ENCODE assay signal across 8 cellular contexts in the genomic region with DNA sequence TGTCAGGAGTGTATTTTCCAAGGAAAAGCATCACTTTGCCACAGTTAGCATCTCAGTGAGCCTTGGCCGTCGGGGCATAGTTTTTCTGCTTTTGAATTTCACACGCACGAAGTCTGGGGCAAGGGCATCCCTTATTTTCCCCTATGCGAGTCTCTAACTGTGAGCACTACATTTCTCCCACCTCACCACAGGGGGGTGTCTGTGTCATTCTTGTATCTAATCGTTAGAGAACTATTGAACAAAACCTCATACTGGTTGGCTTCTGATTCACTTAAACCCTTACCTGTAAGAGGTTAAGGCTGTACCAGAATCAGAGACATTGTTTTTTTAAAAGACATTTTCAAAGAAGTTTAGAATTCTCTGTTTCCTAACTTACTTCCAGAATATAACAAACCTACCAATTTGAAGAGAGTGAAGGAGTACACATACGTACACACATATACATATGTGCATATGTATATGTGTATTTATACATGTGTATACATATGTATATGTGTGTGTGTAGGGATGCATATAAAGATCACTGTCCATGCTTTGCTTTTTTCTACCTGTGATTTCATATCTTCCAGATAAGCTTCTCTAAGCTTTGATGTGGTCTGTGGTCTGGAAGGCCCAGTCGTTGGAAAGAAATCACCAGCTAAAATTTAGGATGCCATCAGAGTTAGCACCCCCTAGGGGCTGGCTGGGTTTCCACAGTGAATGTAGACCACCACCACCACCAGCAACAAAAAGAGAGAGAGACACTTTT. TPM values are rescaled to one million over a fixed set of nuclear protein-coding genes. Genes with fewer than 3 reads are reported as not detected.
DNase-seq lines count a peak whose midpoint lies in the region; ATAC-seq, FAIRE-seq and TF ChIP-seq lines count a peak whose summit lies in the region.

No MANE protein-coding gene starts in this region.

- no peaks in the 10 kb centered on the region for H3K4me1 Mint-ChIP-seq in CD4-positive, alpha-beta T cell (ENCODE audit: low read depth)

- no peak for TF ChIP-seq POLR2A in GM12892 (IDR thresholded peaks at IDR 0.05; ENCODE audit: low read depth, low read length)

- no peaks in the 10 kb centered on the region for H3K36me3 Mint-ChIP-seq in CD4-positive, alpha-beta T cell (ENCODE audit: low read depth)

- intact Hi-C loops in CD4-positive, alpha-beta T cell (cut with DNase I, micrococcal nuclease) = loop anchor here in 1 of 2 experiments (5.0 kb wide), 1 partner anchor 79 kb away; no protein-coding TSS in a partner anchor

- H3K4me1 ChIP-seq in RWPE2 (ENCODE audit: insufficient read depth, poor library complexity, severe bottlenecking) = no peaks in the 10 kb centered on the region

- H3K27ac Mint-ChIP-seq in CD4-positive, alpha-beta T cell = no peak overlapping the region

- no peaks in the 10 kb centered on the region for H3K9me3 ChIP-seq in CD4-positive, alpha-beta T cell (ENCODE audit: control insufficient read depth, low read length)
- no peaks in the 10 kb centered on the region for H3K9me3 ChIP-seq in RWPE2 (ENCODE audit: severe bottlenecking)

- POLR2A ChIA-PET in CD4-positive, alpha-beta T cell (lab: Charles Lee) = no interaction called here

- ATAC-seq in CD4-positive, alpha-beta T cell (ENCODE audit: poor library complexity) = peak; percentile 24
- peak; percentile 82 for ATAC-seq in RWPE2 (ENCODE audit: low read depth)
- ATAC-seq in HG03108 (IDR thresholded peaks at IDR 0.05; ENCODE audit: unreplicated experiment) = no peak

- H3K27me3 Mint-ChIP-seq in CD4-positive, alpha-beta T cell = peaks cover 4% of the 10 kb centered on the region

- FAIRE-seq in GM12892 (lab: Jason Lieb, UNC) = peak; percentile 27

- peak; percentile 27 for TF ChIP-seq CTCF in CD4-positive, alpha-beta T cell (IDR thresholded peaks at IDR 0.05)
- TF ChIP-seq CTCF in RWPE2 (IDR thresholded peaks at IDR 0.05; ENCODE audit: poor library complexity, severe bottlenecking) = peak; percentile 86

- H3K27ac ChIP-seq in CD4-positive, alpha-beta T cell (ENCODE audit: low read depth, low read length) = no peak overlapping the region
- no peak overlapping the region for H3K27ac ChIP-seq in RWPE2 (ENCODE audit: poor library complexity, severe bottlenecking)

- H3K4me3 Mint-ChIP-seq in CD4-positive, alpha-beta T cell = no peak overlapping the region

- no peak overlapping the region for H3K4me3 ChIP-seq in RWPE2 (ENCODE audit: severe bottlenecking)

- DNase-seq in CD4-positive, alpha-beta T cell = no peak
- DNase-seq in GM12892 (ENCODE audit: insufficient read length) = no peak
- DNase-seq in RWPE2 (ENCODE audit: low spot score) = no peak
- peak; percentile 33 for DNase-seq in fibroblast of the conjunctiva (ENCODE audit: low read depth)
- peak; percentile 64 for DNase-seq in renal cortical epithelial cell (ENCODE audit: low read depth)
- no peak for DNase-seq in effector CD8-positive, alpha-beta T cell (lab: John Stamatoyannopoulos, UW)
- no peak for DNase-seq in mucosa of gallbladder (ENCODE audit: low spot score)

- H3K27me3 ChIP-seq in CD4-positive, alpha-beta T cell (ENCODE audit: control insufficient read depth, insufficient read depth, low read length) = no peaks in the 10 kb centered on the region
- no peaks in the 10 kb centered on the region for H3K27me3 ChIP-seq in RWPE2 (ENCODE audit: insufficient read depth, poor library complexity, severe bottlenecking)

- peaks cover 50% of the 10 kb centered on the region for H3K36me3 ChIP-seq in RWPE2 (ENCODE audit: low read depth)

- CTCF ChIA-PET in CD4-positive, alpha-beta T cell (lab: Charles Lee) = no interaction called here

- no peaks in the 10 kb centered on the region for H3K9me3 Mint-ChIP-seq in CD4-positive, alpha-beta T cell

RNA-seq across cellular contexts. Expression of a gene that starts 49.4 kb away (rescaled TPM):
- 1 to 10 TPM in 1 of 2 experiments, under 1 TPM in 1; 0.66 to 1.1 TPM for total RNA-seq in CD4-positive, alpha-beta T cell
- not detected for polyA plus RNA-seq in GM12892 (2012; ENCODE audit: missing spikeins)
- 0.20 and 1.7 TPM in 2 replicates for total RNA-seq in renal cortical epithelial cell
- total RNA-seq in mucosa of gallbladder = 8.2 TPM

Comparison
In these comparisons a context has a peak if more than half of its experiments do, and no peak if none do; other contexts are left out.
1. DNase-seq: peak in fibroblast of the conjunctiva (single experiment) and renal cortical epithelial cell (single experiment); none in CD4-positive, alpha-beta T cell (0 of 10), GM12892 (single experiment), RWPE2 (single experiment), effector CD8-positive, alpha-beta T cell (single experiment) and mucosa of gallbladder (single experiment).